8 cellular contexts compared by ENCODE assay signal in genomic region chr1:77978293-77978968, GRCh38. TPM values are rescaled to one million over a fixed set of nuclear protein-coding genes. Genes with fewer than 3 reads are reported as not detected.
DNase-seq lines count a peak whose midpoint lies in the region; ATAC-seq and TF ChIP-seq lines count a peak whose summit lies in the region.

No MANE protein-coding gene starts in this region.

- ATAC-seq in GM21717 (IDR thresholded peaks at IDR 0.05; ENCODE audit: unreplicated experiment): peak; percentile 77

- H3K27ac ChIP-seq in neural cell (ENCODE audit: low read length) (peak overlapping the region; percentile 100), stomach smooth muscle (ENCODE audit: low read length) (peak overlapping the region; percentile 99)

- H3K36me3 Mint-ChIP-seq in activated T-cell treated with anti-CD3 and anti-CD28 coated beads, Interleukin-2, amount 50 U/mL, for 24 hours (ENCODE audit: low read depth): peaks cover 48% of the 10 kb centered on the region

- peaks cover 14% of the 10 kb centered on the region for H3K4me1 ChIP-seq in stomach smooth muscle (ENCODE audit: control insufficient read depth, insufficient read depth, low read length)

- peak overlapping the region; percentile 100 for H3K4me3 ChIP-seq in Jurkat, Clone E6-1 (ENCODE audit: low read length)
- H3K4me3 ChIP-seq in neural cell (ENCODE audit: low read length) (peak overlapping the region; percentile 90), stomach smooth muscle (ENCODE audit: low read length in 2 of 2) (peak overlapping the region; percentile 98 to 99)

- H3K27ac Mint-ChIP-seq in activated T-cell treated with anti-CD3 and anti-CD28 coated beads, Interleukin-2, amount 50 U/mL, for 24 hours: no peak overlapping the region

- no peak for TF ChIP-seq CTCF in neural cell (IDR thresholded peaks at IDR 0.05; ENCODE audit: poor library complexity, severe bottlenecking)

- H3F3A ChIP-seq in neural cell (ENCODE audit: insufficient read depth, low read length, poor library complexity, severe bottlenecking): peaks cover 5% of the 10 kb centered on the region

- H3K4me1 Mint-ChIP-seq in activated T-cell treated with anti-CD3 and anti-CD28 coated beads, Interleukin-2, amount 50 U/mL, for 24 hours (ENCODE audit: low read depth): peaks cover 45% of the 10 kb centered on the region

- H3K27me3 Mint-ChIP-seq in activated T-cell treated with anti-CD3 and anti-CD28 coated beads, Interleukin-2, amount 50 U/mL, for 24 hours: no peaks in the 10 kb centered on the region

- peaks cover 68% of the 10 kb centered on the region for H3K79me2 ChIP-seq in neural cell (replicated peaks; ENCODE audit: insufficient read depth, low read length)

- H4K20me1 ChIP-seq in neural cell (ENCODE audit: insufficient read depth): peaks cover 22% of the 10 kb centered on the region

- DNase-seq in DMS53 treated with DMSO at 0.1 percent for 48 hours (lab: John Stamatoyannopoulos, UW; ENCODE audit: unreplicated experiment): peak; percentile 91
- peak; percentile 91 for DNase-seq in Jurkat, Clone E6-1 (ENCODE audit: low read depth, low spot score)
- DNase-seq in OCI-M1 (lab: John Stamatoyannopoulos, UW): peak; percentile 95
- peak; percentile 59 for DNase-seq in activated T-cell treated with anti-CD3 and anti-CD28 coated beads, Interleukin-2, amount 50 U/mL, for 24 hours
- peak; percentile 96 for DNase-seq in fibroblast of peridontal ligament (ENCODE audit: extremely low read depth)

- no peak for TF ChIP-seq EP300 in neural cell (conservative IDR thresholded peaks at IDR 0.05; ENCODE audit: poor library complexity, severe bottlenecking)

- no peak for TF ChIP-seq RAD21 in neural cell (conservative IDR thresholded peaks at IDR 0.05)

- no peak overlapping the region for H3K4me3 Mint-ChIP-seq in activated T-cell treated with anti-CD3 and anti-CD28 coated beads, Interleukin-2, amount 50 U/mL, for 24 hours

- peaks cover 3% of the 10 kb centered on the region for H3K36me3 ChIP-seq in neural cell (ENCODE audit: insufficient read depth, low read length)
- H3K36me3 ChIP-seq in stomach smooth muscle (ENCODE audit: control insufficient read depth in 2 of 2, insufficient read depth in 2 of 2, low read length in 2 of 2): no peaks in the 10 kb centered on the region

- H3K9me3 Mint-ChIP-seq in activated T-cell treated with anti-CD3 and anti-CD28 coated beads, Interleukin-2, amount 50 U/mL, for 24 hours: no peaks in the 10 kb centered on the region

- peak overlapping the region; percentile 94 for H2AFZ ChIP-seq in neural cell (ENCODE audit: low read depth, low read length)

- H3K9me2 ChIP-seq in neural cell (ENCODE audit: insufficient read depth, low read length): no peaks in the 10 kb centered on the region

- H3K4me2 ChIP-seq in neural cell (ENCODE audit: low read length): peak overlapping the region; percentile 80

- no peaks in the 10 kb centered on the region for H3K27me3 ChIP-seq in neural cell (ENCODE audit: insufficient read depth, low read depth, low read length)
- no peaks in the 10 kb centered on the region for H3K27me3 ChIP-seq in stomach smooth muscle (ENCODE audit: control insufficient read depth in 1 of 2, insufficient read depth in 2 of 2, low read length in 2 of 2)

- H3K9ac ChIP-seq in neural cell (ENCODE audit: low read length) (peak overlapping the region; percentile 99), stomach smooth muscle (ENCODE audit: low read length in 2 of 2) (peak overlapping the region; percentile 100)

- H3K9me3 ChIP-seq in neural cell (ENCODE audit: low read length) (no peaks in the 10 kb centered on the region), stomach smooth muscle (ENCODE audit: control insufficient read depth in 2 of 2, low read length in 2 of 2) (no peaks in the 10 kb centered on the region)

TF ChIP-seq in neural cell, 6 proteins besides CTCF, POLR2A, EP300 and RAD21:
- TF ChIP-seq EZH2 (IDR thresholded peaks at IDR 0.05; ENCODE audit: borderline replicate concordance, insufficient read depth, low read length, poor library complexity, severe bottlenecking) (no peak), SMC3 (conservative IDR thresholded peaks at IDR 0.05; ENCODE audit: poor library complexity) (no peak), MXI1 (conservative IDR thresholded peaks at IDR 0.05; ENCODE audit: poor library complexity, severe bottlenecking) (peak; percentile 31), TAF1 (IDR thresholded peaks at IDR 0.05; ENCODE audit: low read depth) (peak; percentile 88), POLR2AphosphoS5 (IDR thresholded peaks at IDR 0.05) (peak; percentile 81), REST (IDR thresholded peaks at IDR 0.05; ENCODE audit: borderline replicate concordance) (peak; percentile 86)

RNA-seq across cellular contexts. Expression of gene FUBP1, which starts 0.4 kb away (rescaled TPM):
- 165 TPM for polyA plus RNA-seq in Jurkat, Clone E6-1 (2012; ENCODE audit: insufficient read depth, insufficient read length)
- polyA plus RNA-seq in neural cell: 569 and 630 TPM in 2 replicates
- polyA minus RNA-seq in neural cell: 465 and 535 TPM in 2 replicates

RNA-seq across cellular contexts. Expression of gene DNAJB4, which starts 26.3 kb away (rescaled TPM):
- 9.9 TPM for polyA plus RNA-seq in Jurkat, Clone E6-1 (2012; ENCODE audit: insufficient read depth, insufficient read length)
- polyA plus RNA-seq in neural cell: 39.4 and 42.2 TPM in 2 replicates
- polyA minus RNA-seq in neural cell: 42.1 and 46.3 TPM in 2 replicates

Comparison
In these comparisons a context has a peak if more than half of its experiments do, and no peak if none do; other contexts are left out.
1. Peak in every context shown above with its lines: DNase-seq, ATAC-seq, H3K4me3 ChIP-seq and H3K27ac ChIP-seq.